1 cellular context compared by ENCODE assay signal in genomic region chr2:56118474-56118873, GRCh38.
TF ChIP-seq lines count a peak whose summit lies in the region.

No MANE protein-coding gene starts in this region.

TF ChIP-seq in endothelial cell of umbilical vein, 7 proteins besides CTCF, POLR2A, EP300 and RAD21 (continued from another document):
- no peak for TF ChIP-seq GATA2 (IDR thresholded peaks at IDR 0.05; ENCODE audit: insufficient read depth, insufficient read length, low read depth, low read length)
- TF ChIP-seq FOS (IDR thresholded peaks at IDR 0.05; ENCODE audit: borderline replicate concordance, insufficient read depth, low read length), result no peak
